In the genomic region with DNA sequence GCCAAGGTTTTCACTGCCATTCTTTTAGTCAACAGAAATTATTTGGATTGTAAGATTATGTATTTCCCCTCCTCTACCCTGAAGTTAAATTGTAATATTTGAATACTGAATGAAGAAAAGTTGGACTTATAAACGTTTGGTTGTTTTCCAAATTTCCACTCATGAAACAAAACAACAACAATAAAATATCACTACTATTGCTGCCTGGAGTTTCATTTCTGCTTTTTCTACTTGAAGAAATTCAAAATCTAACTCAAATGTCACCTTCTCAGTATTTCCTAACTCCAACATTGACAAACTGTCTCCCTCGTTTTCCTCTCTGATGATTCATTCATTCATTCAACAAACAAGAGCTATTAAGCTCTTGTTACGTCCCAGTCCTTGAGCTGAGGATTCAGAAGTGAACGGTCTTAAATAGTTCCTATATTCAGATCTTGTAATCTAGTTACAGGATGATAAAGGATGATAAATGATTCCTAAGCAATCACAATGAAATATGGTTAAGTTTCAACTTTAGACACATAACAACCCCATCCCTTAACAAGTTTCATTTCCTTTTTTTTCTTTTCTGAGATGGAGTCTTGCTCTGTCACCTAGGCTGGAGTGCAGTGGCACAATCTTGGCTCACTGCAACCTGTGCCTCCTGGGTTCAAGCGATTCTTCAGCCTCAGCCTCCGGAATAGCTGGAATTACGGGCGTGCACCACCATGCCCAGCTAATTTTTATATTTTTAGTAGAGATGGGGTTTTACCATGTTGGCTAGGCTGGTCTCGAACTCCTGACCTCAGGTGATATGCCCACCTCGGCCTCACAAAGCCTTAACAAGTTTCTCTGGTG, we compare ENCODE assay signal across 8 cellular contexts. TPM values are rescaled to one million over a fixed set of nuclear protein-coding genes. Genes with fewer than 3 reads are reported as not detected.
A peak's percentile ranks its signal among the peaks of the same experiment; 100 is the strongest.
DNase-seq lines count a peak whose midpoint lies in the region; ATAC-seq and TF ChIP-seq lines count a peak whose summit lies in the region.

No MANE protein-coding gene starts in this region.

- H3K36me3 ChIP-seq in aorta (ENCODE audit: control insufficient read depth in 1 of 2, insufficient read depth in 2 of 2, low read length in 1 of 2): no peaks in the 10 kb centered on the region

- H3K4me3 Mint-ChIP-seq in WTC11: no peak overlapping the region

- ATAC-seq in GM21723 (IDR thresholded peaks at IDR 0.05; ENCODE audit: unreplicated experiment) (peak; percentile 39), aorta (ENCODE audit: low FRiP score) (no peak), WTC11 (no peak)

- WGBS in aorta, 2 donors: 86 to 87% methylated on average over 10 of the region's 10 CpGs

- H3K9me3 ChIP-seq in aorta (ENCODE audit: control insufficient read depth, low read length): no peaks in the 10 kb centered on the region

- no peaks in the 10 kb centered on the region for H3K9me3 Mint-ChIP-seq in WTC11

- DNase-seq in GM10266 (ENCODE audit: extremely low spot score) (peak; percentile 25), NOMO-1 (lab: John Stamatoyannopoulos, UW; ENCODE audit: unreplicated experiment in 2 of 2) (peak; percentile 48 to 85), fibroblast of the aortic adventitia (ENCODE audit: low read depth) (peak; percentile 27), HPDE6-E6E7 (ENCODE audit: extremely low spot score) (no peak), aorta (no peak), WTC11 (ENCODE audit: low spot score) (no peak)
- DNase-seq in stimulated activated CD4-positive, alpha-beta T cell treated with anti-CD3 and anti-CD28 coated beads, Interleukin-4, amount 100 ng/mL, for 4 hours: no peak

- no peaks in the 10 kb centered on the region for H3K36me3 Mint-ChIP-seq in WTC11

- CTCF ChIA-PET in WTC11 (lab: Charles Lee): interaction anchor here (1.5 kb wide), 1 partner anchor 25 kb away, joined by 4 read pairs; no protein-coding TSS in a partner anchor

- H3K27ac Mint-ChIP-seq in WTC11: no peak overlapping the region

- peaks cover 41% of the 10 kb centered on the region for H3K27me3 Mint-ChIP-seq in WTC11 (ENCODE audit: low read depth)

- TF ChIP-seq CTCF in GM10266 (IDR thresholded peaks at IDR 0.05; ENCODE audit: control insufficient read depth, insufficient read depth, low read depth, missing control alignments) (no peak), fibroblast of the aortic adventitia (IDR thresholded peaks at IDR 0.05; ENCODE audit: insufficient read depth, low read length) (no peak), WTC11 (IDR thresholded peaks at IDR 0.05) (no peak)

- intact Hi-C loops in aorta (cut with DNase I): loop anchor here (5.0 kb wide), 1 partner anchor 58 kb away; a partner anchor contains a TSS

- POLR2A ChIA-PET in WTC11 (lab: Charles Lee): no interaction called here

- peaks cover 22% of the 10 kb centered on the region for H3K4me1 Mint-ChIP-seq in WTC11

- no peaks in the 10 kb centered on the region for H3K27me3 ChIP-seq in aorta (ENCODE audit: control insufficient read depth in 1 of 2, insufficient read depth in 2 of 2, low read length in 1 of 2)

- H3K4me3 ChIP-seq in fibroblast of the aortic adventitia (ENCODE audit: low read depth, low read length) (peak overlapping the region; percentile 77), aorta (ENCODE audit: low read length in 2 of 2) (no peak overlapping the region)

- H3K4me1 ChIP-seq in aorta (ENCODE audit: control insufficient read depth in 1 of 2, insufficient read depth in 2 of 2, low read length in 2 of 2): peaks cover 0 to 11% of the 10 kb centered on the region in 2 donors

- H3K27ac ChIP-seq in aorta (ENCODE audit: low read depth in 1 of 2, low read length in 2 of 2): no peak overlapping the region

TF ChIP-seq in WTC11, 78 proteins besides CTCF, POLR2A, EP300 and RAD21 (continues in another document):
- TF ChIP-seq, protein P1, sequence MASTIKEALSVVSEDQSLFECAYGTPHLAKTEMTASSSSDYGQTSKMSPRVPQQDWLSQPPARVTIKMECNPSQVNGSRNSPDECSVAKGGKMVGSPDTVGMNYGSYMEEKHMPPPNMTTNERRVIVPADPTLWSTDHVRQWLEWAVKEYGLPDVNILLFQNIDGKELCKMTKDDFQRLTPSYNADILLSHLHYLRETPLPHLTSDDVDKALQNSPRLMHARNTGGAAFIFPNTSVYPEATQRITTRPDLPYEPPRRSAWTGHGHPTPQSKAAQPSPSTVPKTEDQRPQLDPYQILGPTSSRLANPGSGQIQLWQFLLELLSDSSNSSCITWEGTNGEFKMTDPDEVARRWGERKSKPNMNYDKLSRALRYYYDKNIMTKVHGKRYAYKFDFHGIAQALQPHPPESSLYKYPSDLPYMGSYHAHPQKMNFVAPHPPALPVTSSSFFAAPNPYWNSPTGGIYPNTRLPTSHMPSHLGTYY (CRISPR knock-in tag; IDR thresholded peaks at IDR 0.05): no peak
- TF ChIP-seq, protein P2, sequence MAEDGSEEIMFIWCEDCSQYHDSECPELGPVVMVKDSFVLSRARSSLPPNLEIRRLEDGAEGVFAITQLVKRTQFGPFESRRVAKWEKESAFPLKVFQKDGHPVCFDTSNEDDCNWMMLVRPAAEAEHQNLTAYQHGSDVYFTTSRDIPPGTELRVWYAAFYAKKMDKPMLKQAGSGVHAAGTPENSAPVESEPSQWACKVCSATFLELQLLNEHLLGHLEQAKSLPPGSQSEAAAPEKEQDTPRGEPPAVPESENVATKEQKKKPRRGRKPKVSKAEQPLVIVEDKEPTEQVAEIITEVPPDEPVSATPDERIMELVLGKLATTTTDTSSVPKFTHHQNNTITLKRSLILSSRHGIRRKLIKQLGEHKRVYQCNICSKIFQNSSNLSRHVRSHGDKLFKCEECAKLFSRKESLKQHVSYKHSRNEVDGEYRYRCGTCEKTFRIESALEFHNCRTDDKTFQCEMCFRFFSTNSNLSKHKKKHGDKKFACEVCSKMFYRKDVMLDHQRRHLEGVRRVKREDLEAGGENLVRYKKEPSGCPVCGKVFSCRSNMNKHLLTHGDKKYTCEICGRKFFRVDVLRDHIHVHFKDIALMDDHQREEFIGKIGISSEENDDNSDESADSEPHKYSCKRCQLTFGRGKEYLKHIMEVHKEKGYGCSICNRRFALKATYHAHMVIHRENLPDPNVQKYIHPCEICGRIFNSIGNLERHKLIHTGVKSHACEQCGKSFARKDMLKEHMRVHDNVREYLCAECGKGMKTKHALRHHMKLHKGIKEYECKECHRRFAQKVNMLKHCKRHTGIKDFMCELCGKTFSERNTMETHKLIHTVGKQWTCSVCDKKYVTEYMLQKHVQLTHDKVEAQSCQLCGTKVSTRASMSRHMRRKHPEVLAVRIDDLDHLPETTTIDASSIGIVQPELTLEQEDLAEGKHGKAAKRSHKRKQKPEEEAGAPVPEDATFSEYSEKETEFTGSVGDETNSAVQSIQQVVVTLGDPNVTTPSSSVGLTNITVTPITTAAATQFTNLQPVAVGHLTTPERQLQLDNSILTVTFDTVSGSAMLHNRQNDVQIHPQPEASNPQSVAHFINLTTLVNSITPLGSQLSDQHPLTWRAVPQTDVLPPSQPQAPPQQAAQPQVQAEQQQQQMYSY (CRISPR knock-in tag; IDR thresholded peaks at IDR 0.05): no peak
- no peak for TF ChIP-seq JAZF1 (CRISPR knock-in tag; IDR thresholded peaks at IDR 0.05)
- TF ChIP-seq, protein P3, sequence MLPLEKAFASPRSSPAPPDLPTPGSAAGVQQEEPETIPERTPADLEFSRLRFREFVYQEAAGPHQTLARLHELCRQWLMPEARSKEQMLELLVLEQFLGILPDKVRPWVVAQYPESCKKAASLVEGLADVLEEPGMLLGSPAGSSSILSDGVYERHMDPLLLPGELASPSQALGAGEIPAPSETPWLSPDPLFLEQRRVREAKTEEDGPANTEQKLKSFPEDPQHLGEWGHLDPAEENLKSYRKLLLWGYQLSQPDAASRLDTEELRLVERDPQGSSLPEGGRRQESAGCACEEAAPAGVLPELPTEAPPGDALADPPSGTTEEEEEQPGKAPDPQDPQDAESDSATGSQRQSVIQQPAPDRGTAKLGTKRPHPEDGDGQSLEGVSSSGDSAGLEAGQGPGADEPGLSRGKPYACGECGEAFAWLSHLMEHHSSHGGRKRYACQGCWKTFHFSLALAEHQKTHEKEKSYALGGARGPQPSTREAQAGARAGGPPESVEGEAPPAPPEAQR (CRISPR knock-in tag; IDR thresholded peaks at IDR 0.05): no peak
- TF ChIP-seq PRRX2 (CRISPR knock-in tag; IDR thresholded peaks at IDR 0.05): no peak
- no peak for TF ChIP-seq OVOL2 (CRISPR knock-in tag; IDR thresholded peaks at IDR 0.05; ENCODE audit: borderline replicate concordance)
- TF ChIP-seq, protein P4, sequence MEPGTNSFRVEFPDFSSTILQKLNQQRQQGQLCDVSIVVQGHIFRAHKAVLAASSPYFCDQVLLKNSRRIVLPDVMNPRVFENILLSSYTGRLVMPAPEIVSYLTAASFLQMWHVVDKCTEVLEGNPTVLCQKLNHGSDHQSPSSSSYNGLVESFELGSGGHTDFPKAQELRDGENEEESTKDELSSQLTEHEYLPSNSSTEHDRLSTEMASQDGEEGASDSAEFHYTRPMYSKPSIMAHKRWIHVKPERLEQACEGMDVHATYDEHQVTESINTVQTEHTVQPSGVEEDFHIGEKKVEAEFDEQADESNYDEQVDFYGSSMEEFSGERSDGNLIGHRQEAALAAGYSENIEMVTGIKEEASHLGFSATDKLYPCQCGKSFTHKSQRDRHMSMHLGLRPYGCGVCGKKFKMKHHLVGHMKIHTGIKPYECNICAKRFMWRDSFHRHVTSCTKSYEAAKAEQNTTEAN (CRISPR knock-in tag; IDR thresholded peaks at IDR 0.05): no peak
- TF ChIP-seq, protein P5, sequence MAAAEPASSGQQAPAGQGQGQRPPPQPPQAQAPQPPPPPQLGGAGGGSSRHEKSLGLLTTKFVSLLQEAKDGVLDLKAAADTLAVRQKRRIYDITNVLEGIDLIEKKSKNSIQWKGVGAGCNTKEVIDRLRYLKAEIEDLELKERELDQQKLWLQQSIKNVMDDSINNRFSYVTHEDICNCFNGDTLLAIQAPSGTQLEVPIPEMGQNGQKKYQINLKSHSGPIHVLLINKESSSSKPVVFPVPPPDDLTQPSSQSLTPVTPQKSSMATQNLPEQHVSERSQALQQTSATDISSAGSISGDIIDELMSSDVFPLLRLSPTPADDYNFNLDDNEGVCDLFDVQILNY (CRISPR knock-in tag; IDR thresholded peaks at IDR 0.05): no peak
- no peak for TF ChIP-seq ATF1 (CRISPR knock-in tag; IDR thresholded peaks at IDR 0.05)

RNA-seq across cellular contexts. Expression of a gene that starts 1.7 kb away (rescaled TPM):
- 10.4 and 31.2 TPM in 2 replicates for total RNA-seq in fibroblast of the aortic adventitia (ENCODE audit: low replicate concordance)
- total RNA-seq in aorta: 10 to 100 TPM; 17.0 to 25.2 TPM
- polyA plus RNA-seq in aorta: 1 to 10 TPM; 6.1 to 7.9 TPM
- 4.6 to 6.1 TPM (median 5.0 TPM) in 3 replicates for total RNA-seq in WTC11 (2021)

RNA-seq across cellular contexts. Expression of a gene that starts 24.8 kb away (rescaled TPM):
- total RNA-seq in fibroblast of the aortic adventitia (ENCODE audit: low replicate concordance): 31.2 and 38.7 TPM in 2 replicates
- 10 to 100 TPM; 44.1 to 63.8 TPM for total RNA-seq in aorta
- 100 to 1,000 TPM in 1 of 2 donors, 10 to 100 TPM in 1; 67.2 to 120 TPM for polyA plus RNA-seq in aorta
- total RNA-seq in WTC11 (2021): 38.8 to 40.7 TPM (median 39.6 TPM) in 3 replicates

RNA-seq across cellular contexts. Expression of a gene that starts 55.3 kb away (rescaled TPM):
- total RNA-seq in fibroblast of the aortic adventitia (ENCODE audit: low replicate concordance) (1.2 and 2.0 TPM in 2 replicates), aorta (1 to 10 TPM; 1.6 TPM), WTC11 (2021) (0.34 to 1.4 TPM (median 0.59 TPM) in 3 replicates)
- under 1 TPM in 1 of 2 donors, not detected in 1; 0.13 TPM for polyA plus RNA-seq in aorta

Comparison
In these comparisons a context has a peak if more than half of its experiments do, and no peak if none do; other contexts are left out.
1. DNase-seq: peak in GM10266 (single experiment), NOMO-1 (2 of 2) and fibroblast of the aortic adventitia (single experiment); none in HPDE6-E6E7 (single experiment), aorta (0 of 2), WTC11 (single experiment) and stimulated activated CD4-positive, alpha-beta T cell treated with anti-CD3 and anti-CD28 coated beads, Interleukin-4, amount 100 ng/mL, for 4 hours (0 of 2).